Comparison of ENCODE assay signal across 22 cellular contexts in genomic region chr5:68954618-68954910, GRCh38.
"Had no signal": no experiment of that assay in that cellular context is flagged by ENCODE, and none has a peak within 500 bp of the region (broad histone marks: within the 10 kb centered on the region; RNA-seq: fewer than 3 reads in every experiment).

No MANE protein-coding gene starts in this region.

- H3K9me3 Mint-ChIP-seq: activated B cell treated with CpG ODN at 0.5 μM for 24 hours; activated naive CD8-positive, alpha-beta T cell treated with anti-CD3 and anti-CD28 coated beads for 36 hours; activated T-cell treated with anti-CD3 and anti-CD28 coated beads, Interleukin-2, amount 50 U/mL, for 4 hours; immature natural killer cell; naive thymus-derived CD4-positive, alpha-beta T cell; stimulated activated effector memory CD8-positive, alpha-beta T cell treated with anti-CD3 and anti-CD28 coated beads, Interleukin-12 subunit alpha, Interleukin-12 subunit beta, amount 100 ng/mL, for 72 hours; stimulated activated naive CD8-positive, alpha-beta T cell treated with anti-CD3 and anti-CD28 coated beads, Interleukin-15, amount 100 ng/mL, for 72 hours; T-helper 1 cell treated with Interleukin-12 subunit alpha and Interleukin-12 subunit beta and Interleukin-4 antibody, amounts not matched to agents 30 μg/mL and 1 μg/mL, for 36 hours had no signal

- H3K4me3 ChIP-seq: colonic mucosa, lung, right lobe of liver, skin epidermis, transverse colon had no signal

- H3K4me1 ChIP-seq: colonic mucosa had no signal

- H3K9me3 ChIP-seq: colonic mucosa, right lobe of liver, transverse colon had no signal

- ATAC-seq: activated CD4-positive, alpha-beta T cell treated with anti-CD3 and anti-CD28 coated beads for 36 hours; activated T-cell treated with anti-CD3 and anti-CD28 coated beads, Interleukin-2, amount 50 U/mL, for 4 hours; left lobe of liver; naive thymus-derived CD4-positive, alpha-beta T cell; right lobe of liver; stimulated activated effector memory CD8-positive, alpha-beta T cell treated with anti-CD3 and anti-CD28 coated beads, Interleukin-12 subunit alpha, Interleukin-12 subunit beta, amount 100 ng/mL, for 72 hours; stimulated activated naive CD8-positive, alpha-beta T cell treated with anti-CD3 and anti-CD28 coated beads, Interleukin-15, amount 100 ng/mL, for 72 hours had no signal

- H3K27me3 ChIP-seq: colonic mucosa, right lobe of liver, transverse colon had no signal

- H3K36me3 ChIP-seq: colonic mucosa, right lobe of liver, transverse colon had no signal

- H3K27ac Mint-ChIP-seq: activated B cell treated with CpG ODN at 0.5 μM for 24 hours; activated CD4-positive, alpha-beta T cell treated with anti-CD3 and anti-CD28 coated beads for 36 hours; activated naive CD8-positive, alpha-beta T cell treated with anti-CD3 and anti-CD28 coated beads for 36 hours; immature natural killer cell; naive thymus-derived CD4-positive, alpha-beta T cell; stimulated activated effector memory CD8-positive, alpha-beta T cell treated with anti-CD3 and anti-CD28 coated beads, Interleukin-12 subunit alpha, Interleukin-12 subunit beta, amount 100 ng/mL, for 72 hours; stimulated activated naive CD8-positive, alpha-beta T cell treated with anti-CD3 and anti-CD28 coated beads, Interleukin-15, amount 100 ng/mL, for 72 hours; T-helper 1 cell treated with Interleukin-12 subunit alpha and Interleukin-12 subunit beta and Interleukin-4 antibody, amounts not matched to agents 30 μg/mL and 1 μg/mL, for 36 hours had no signal

- H3K4me1 Mint-ChIP-seq: activated B cell treated with CpG ODN at 0.5 μM for 24 hours; activated CD4-positive, alpha-beta T cell treated with anti-CD3 and anti-CD28 coated beads for 36 hours; activated naive CD8-positive, alpha-beta T cell treated with anti-CD3 and anti-CD28 coated beads for 36 hours; immature natural killer cell; naive thymus-derived CD4-positive, alpha-beta T cell; stimulated activated effector memory CD8-positive, alpha-beta T cell treated with anti-CD3 and anti-CD28 coated beads, Interleukin-12 subunit alpha, Interleukin-12 subunit beta, amount 100 ng/mL, for 72 hours; stimulated activated naive CD8-positive, alpha-beta T cell treated with anti-CD3 and anti-CD28 coated beads, Interleukin-15, amount 100 ng/mL, for 72 hours had no signal

- H3K36me3 Mint-ChIP-seq: activated naive CD8-positive, alpha-beta T cell treated with anti-CD3 and anti-CD28 coated beads for 36 hours; immature natural killer cell; naive thymus-derived CD4-positive, alpha-beta T cell; stimulated activated effector memory CD8-positive, alpha-beta T cell treated with anti-CD3 and anti-CD28 coated beads, Interleukin-12 subunit alpha, Interleukin-12 subunit beta, amount 100 ng/mL, for 72 hours had no signal

- H3K27me3 Mint-ChIP-seq: activated naive CD8-positive, alpha-beta T cell treated with anti-CD3 and anti-CD28 coated beads for 36 hours; stimulated activated naive CD8-positive, alpha-beta T cell treated with anti-CD3 and anti-CD28 coated beads, Interleukin-15, amount 100 ng/mL, for 72 hours had no signal

- FAIRE-seq: bronchial epithelial cell had no signal

- H3K27ac ChIP-seq: colonic mucosa, right lobe of liver had no signal

- H3K4me3 Mint-ChIP-seq: activated B cell treated with CpG ODN at 0.5 μM for 24 hours; activated CD4-positive, alpha-beta T cell treated with anti-CD3 and anti-CD28 coated beads for 36 hours; activated naive CD8-positive, alpha-beta T cell treated with anti-CD3 and anti-CD28 coated beads for 36 hours; activated T-cell treated with anti-CD3 and anti-CD28 coated beads, Interleukin-2, amount 50 U/mL, for 4 hours; immature natural killer cell; naive thymus-derived CD4-positive, alpha-beta T cell; stimulated activated effector memory CD8-positive, alpha-beta T cell treated with anti-CD3 and anti-CD28 coated beads, Interleukin-12 subunit alpha, Interleukin-12 subunit beta, amount 100 ng/mL, for 72 hours; stimulated activated naive CD8-positive, alpha-beta T cell treated with anti-CD3 and anti-CD28 coated beads, Interleukin-15, amount 100 ng/mL, for 72 hours; T-helper 1 cell treated with Interleukin-12 subunit alpha and Interleukin-12 subunit beta and Interleukin-4 antibody, amounts not matched to agents 30 μg/mL and 1 μg/mL, for 36 hours had no signal

- DNase-seq: activated B cell treated with CpG ODN at 0.5 μM for 24 hours; activated CD4-positive, alpha-beta T cell treated with anti-CD3 and anti-CD28 coated beads for 36 hours; activated CD4-positive, alpha-beta T cell treated with anti-CD3 and anti-CD28 coated beads, Interleukin-2, amount 50 U/mL, for 4 hours; activated CD8-positive, alpha-beta memory T cell treated with anti-CD3 and anti-CD28 coated beads, Interleukin-2, amount 50 U/mL, for 48 hours; activated naive CD4-positive, alpha-beta T cell treated with Interleukin-2 at 50 U/mL for 16 hours; activated naive CD8-positive, alpha-beta T cell treated with anti-CD3 and anti-CD28 coated beads for 36 hours; activated T-cell treated with anti-CD3 and anti-CD28 coated beads, Interleukin-2, amount 50 U/mL, for 4 hours; amniotic stem cell; colonic mucosa; immature natural killer cell; naive thymus-derived CD4-positive, alpha-beta T cell; right lobe of liver; stimulated activated CD4-positive, alpha-beta T cell treated with anti-CD3 and anti-CD28 coated beads, Interleukin-1b, Interleukin-23, amount 100 ng/mL, for 48 hours; stimulated activated naive CD8-positive, alpha-beta T cell treated with anti-CD3 and anti-CD28 coated beads, Interleukin-15, amount 100 ng/mL, for 72 hours; T1000; transverse colon had no signal
